ENCODE assay signal across 18 cellular contexts in the genomic region with DNA sequence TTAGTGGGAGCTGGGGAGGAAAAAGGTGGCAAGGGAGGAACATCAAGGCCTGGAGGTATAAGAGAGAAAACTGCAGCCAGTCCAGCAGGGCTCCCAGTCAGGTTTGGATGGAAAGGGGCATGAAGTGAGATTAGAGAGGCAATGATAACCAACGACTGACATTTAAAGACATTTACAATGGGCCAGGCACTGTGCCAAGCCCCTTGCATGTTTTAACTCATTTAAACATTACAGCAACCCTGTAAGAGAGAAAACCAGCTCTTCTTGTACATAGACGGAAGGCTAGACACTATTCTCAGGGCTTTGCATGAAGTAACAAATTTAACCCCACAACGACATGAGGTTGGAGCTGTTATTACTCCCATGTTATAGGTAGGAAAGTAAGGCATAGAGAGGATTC.
"Had no signal": no experiment of that assay in that cellular context is flagged by ENCODE, and none has a peak within 500 bp of the region (broad histone marks: within the 10 kb centered on the region; RNA-seq: fewer than 3 reads in every experiment).

No MANE protein-coding gene starts in this region.

- H3K27ac Mint-ChIP-seq: activated CD4-positive, alpha-beta memory T cell treated with anti-CD3 and anti-CD28 coated beads, Interleukin-2, amount 10 ng/mL, durations not matched to agents 7 days and 5 days; activated CD4-positive, alpha-beta T cell treated with anti-CD3 and anti-CD28 coated beads, Interleukin-2, amount 10 ng/mL, durations not matched to agents 24 days and 14 days; activated naive CD4-positive, alpha-beta T cell treated with anti-CD3 and anti-CD28 coated beads, Interleukin-2, amount 10 ng/mL, durations not matched to agents 7 days and 5 days; activated T-cell treated with anti-CD3 and anti-CD28 coated beads, Interleukin-2, amount 50 U/mL, for 72 hours; immature natural killer cell; T-helper 1 cell treated with Interleukin-12 subunit alpha and Interleukin-12 subunit beta and Interleukin-4 antibody, amounts not matched to agents 30 μg/mL and 1 μg/mL, for 36 hours had no signal

- DNase-seq: activated CD4-positive, alpha-beta memory T cell treated with anti-CD3 and anti-CD28 coated beads, Interleukin-2, amount 10 ng/mL, durations not matched to agents 7 days and 5 days; activated CD4-positive, alpha-beta T cell treated with anti-CD3 and anti-CD28 coated beads, Interleukin-2, amount 10 ng/mL, durations not matched to agents 24 days and 14 days; activated effector memory CD4-positive, alpha-beta T cell treated with Interleukin-2 at 50 U/mL for 16 hours; activated naive CD4-positive, alpha-beta T cell treated with anti-CD3 and anti-CD28 coated beads, Interleukin-2, amount 10 ng/mL, durations not matched to agents 7 days and 5 days; activated T-cell treated with anti-CD3 and anti-CD28 coated beads, Interleukin-2, amount 50 U/mL, for 72 hours; amygdala; glutamatergic neuron; immature natural killer cell; kidney glomerular epithelial cell; left lung; naive thymus-derived CD8-positive, alpha-beta T cell; stimulated activated CD4-positive, alpha-beta T cell treated with anti-CD3 and anti-CD28 coated beads, Interleukin-4, amount 100 ng/mL, for 1 hour; stimulated activated naive CD4-positive, alpha-beta T cell treated with Interleukin-2 at 50 U/mL for 16 hours; upper lobe of right lung had no signal

- H3K36me3 Mint-ChIP-seq: activated naive CD4-positive, alpha-beta T cell treated with anti-CD3 and anti-CD28 coated beads, Interleukin-2, amount 10 ng/mL, durations not matched to agents 7 days and 5 days; immature natural killer cell had no signal

- ATAC-seq: activated CD4-positive, CD25-positive, alpha-beta regulatory T cell treated with anti-CD3 and anti-CD28 coated beads, Interleukin-2, amount 50 U/mL, for 24 hours; activated T-cell treated with anti-CD3 and anti-CD28 coated beads, Interleukin-2, amount 50 U/mL, for 72 hours; left lung; naive thymus-derived CD8-positive, alpha-beta T cell; upper lobe of right lung had no signal

- H3K4me2 ChIP-seq: hepatocyte had no signal

- H3K4me3 Mint-ChIP-seq: activated CD4-positive, alpha-beta memory T cell treated with anti-CD3 and anti-CD28 coated beads, Interleukin-2, amount 10 ng/mL, durations not matched to agents 7 days and 5 days; activated CD4-positive, alpha-beta T cell treated with anti-CD3 and anti-CD28 coated beads, Interleukin-2, amount 10 ng/mL, durations not matched to agents 24 days and 14 days; activated naive CD4-positive, alpha-beta T cell treated with anti-CD3 and anti-CD28 coated beads, Interleukin-2, amount 10 ng/mL, durations not matched to agents 7 days and 5 days; activated T-cell treated with anti-CD3 and anti-CD28 coated beads, Interleukin-2, amount 50 U/mL, for 72 hours; immature natural killer cell; naive thymus-derived CD8-positive, alpha-beta T cell; T-helper 1 cell treated with Interleukin-12 subunit alpha and Interleukin-12 subunit beta and Interleukin-4 antibody, amounts not matched to agents 30 μg/mL and 1 μg/mL, for 36 hours had no signal

- H3K4me3 ChIP-seq: hepatocyte, left lung, lung, upper lobe of right lung had no signal

- H3K27me3 ChIP-seq: hepatocyte, left lung, upper lobe of right lung had no signal

- H3K36me3 ChIP-seq: left lung, upper lobe of right lung had no signal

- H3K27ac ChIP-seq: hepatocyte, left lung, upper lobe of right lung had no signal

- H3K9me3 ChIP-seq: left lung, upper lobe of right lung had no signal

- H3K9me3 Mint-ChIP-seq: activated CD4-positive, alpha-beta memory T cell treated with anti-CD3 and anti-CD28 coated beads, Interleukin-2, amount 10 ng/mL, durations not matched to agents 7 days and 5 days; activated CD4-positive, alpha-beta T cell treated with anti-CD3 and anti-CD28 coated beads, Interleukin-2, amount 10 ng/mL, durations not matched to agents 24 days and 14 days; activated naive CD4-positive, alpha-beta T cell treated with anti-CD3 and anti-CD28 coated beads, Interleukin-2, amount 10 ng/mL, durations not matched to agents 7 days and 5 days; immature natural killer cell; naive thymus-derived CD8-positive, alpha-beta T cell; T-helper 1 cell treated with Interleukin-12 subunit alpha and Interleukin-12 subunit beta and Interleukin-4 antibody, amounts not matched to agents 30 μg/mL and 1 μg/mL, for 36 hours had no signal

- H3K4me1 Mint-ChIP-seq: activated CD4-positive, alpha-beta memory T cell treated with anti-CD3 and anti-CD28 coated beads, Interleukin-2, amount 10 ng/mL, durations not matched to agents 7 days and 5 days; activated CD4-positive, alpha-beta T cell treated with anti-CD3 and anti-CD28 coated beads, Interleukin-2, amount 10 ng/mL, durations not matched to agents 24 days and 14 days; activated naive CD4-positive, alpha-beta T cell treated with anti-CD3 and anti-CD28 coated beads, Interleukin-2, amount 10 ng/mL, durations not matched to agents 7 days and 5 days; immature natural killer cell had no signal

- H2AFZ ChIP-seq: hepatocyte had no signal

- H3K79me2 ChIP-seq: hepatocyte had no signal
